Comparison of ENCODE assay signal across 1 cellular context in genomic region chr12:28192145-28192544, GRCh38.
TF ChIP-seq lines count a peak whose summit lies in the region.

No MANE protein-coding gene starts in this region.

TF ChIP-seq in K562, 482 proteins besides CTCF, POLR2A, EP300 and RAD21 (continued from another document and continues in another):
- TF ChIP-seq ZFP91 (CRISPR knock-in tag; IDR thresholded peaks at IDR 0.05) (no peak), TARDBP (IDR thresholded peaks at IDR 0.05) (no peak), RBM39 (optimal IDR thresholded peaks at IDR 0.05; ENCODE audit: low read depth, low read length) (no peak), THAP12 (CRISPR knock-in tag; IDR thresholded peaks at IDR 0.05) (no peak), SRSF9 (IDR thresholded peaks at IDR 0.05; ENCODE audit: borderline replicate concordance, low read depth, low read length) (no peak), STAT5B (CRISPR knock-in tag; IDR thresholded peaks at IDR 0.05) (no peak), ZNF12 (CRISPR knock-in tag; IDR thresholded peaks at IDR 0.05) (no peak), ZNF717 (CRISPR knock-in tag; IDR thresholded peaks at IDR 0.05) (no peak), POLR2AphosphoS5 (IDR thresholded peaks at IDR 0.05; ENCODE audit: control insufficient read depth, insufficient read depth, low read depth, low read length) (peak; percentile 84), HDGF (IDR thresholded peaks at IDR 0.05) (no peak), THRA (IDR thresholded peaks at IDR 0.05) (no peak), ZNF695 (CRISPR knock-in tag; IDR thresholded peaks at IDR 0.05) (no peak), KAT7 (CRISPR knock-in tag; IDR thresholded peaks at IDR 0.05; ENCODE audit: borderline replicate concordance) (no peak), BDP1 (IDR thresholded peaks at IDR 0.05; ENCODE audit: insufficient read depth, insufficient read length) (no peak), STAT5A (IDR thresholded peaks at IDR 0.05; ENCODE audit: borderline replicate concordance, low read length) (peak; percentile 96), NR0B1 (IDR thresholded peaks at IDR 0.05; ENCODE audit: partially characterized antibody) (no peak), ZBTB11 (CRISPR knock-in tag; IDR thresholded peaks at IDR 0.05) (no peak; a peak in 1 of 6 replicates), PREB (CRISPR knock-in tag; IDR thresholded peaks at IDR 0.05) (no peak), SRSF7 (optimal IDR thresholded peaks at IDR 0.05; ENCODE audit: low read depth, low read length) (no peak), RCOR1 (IDR thresholded peaks at IDR 0.05; ENCODE audit: borderline replicate concordance in 1 of 2, low read depth in 2 of 2, low read length in 2 of 2) (peak in 1 of 2 experiments; percentile 86; a peak in 3 of 4 replicates), ZNF57 (CRISPR knock-in tag; IDR thresholded peaks at IDR 0.05) (no peak), EZH2 (IDR thresholded peaks at IDR 0.05; ENCODE audit: borderline replicate concordance, low read depth, low read length) (no peak), KLF6 (CRISPR knock-in tag; IDR thresholded peaks at IDR 0.05; ENCODE audit: borderline replicate concordance) (no peak), FOXP4 (CRISPR knock-in tag; IDR thresholded peaks at IDR 0.05; ENCODE audit: borderline replicate concordance) (no peak), MAX (CRISPR knock-in tag; IDR thresholded peaks at IDR 0.05) (no peak), MXI1 (IDR thresholded peaks at IDR 0.05; ENCODE audit: low read depth, low read length) (no peak; the same call in 1 of the 2 replicates), BRD4 (IDR thresholded peaks at IDR 0.05) (no peak), ZFP1 (CRISPR knock-in tag; IDR thresholded peaks at IDR 0.05) (no peak), PHB2 (IDR thresholded peaks at IDR 0.05; ENCODE audit: low read depth) (peak; percentile 90), ZNF311 (CRISPR knock-in tag; IDR thresholded peaks at IDR 0.05) (peak; percentile 66; the same call in 1 of the 2 replicates), ZBTB17 (CRISPR knock-in tag; IDR thresholded peaks at IDR 0.05) (no peak), HBP1 (CRISPR knock-in tag; IDR thresholded peaks at IDR 0.05) (no peak), ARNT (IDR thresholded peaks at IDR 0.05) (peak; percentile 89 to 95), ZBTB49 (CRISPR knock-in tag; IDR thresholded peaks at IDR 0.05; ENCODE audit: borderline replicate concordance) (no peak), ZNF146 (CRISPR knock-in tag; IDR thresholded peaks at IDR 0.05; ENCODE audit: unreplicated experiment) (no peak), ZNF197 (CRISPR knock-in tag; IDR thresholded peaks at IDR 0.05; ENCODE audit: low read depth) (no peak), MAFG (tag; conservative IDR thresholded peaks at IDR 0.05) (no peak), SMARCA5 (IDR thresholded peaks at IDR 0.05) (no peak), HDAC8 (tag; IDR thresholded peaks at IDR 0.05) (no peak), ZBTB1 (CRISPR knock-in tag; IDR thresholded peaks at IDR 0.05; ENCODE audit: borderline replicate concordance, low read depth) (no peak), CBX1 (IDR thresholded peaks at IDR 0.05; ENCODE audit: low read depth) (no peak), HMG20A (CRISPR knock-in tag; conservative IDR thresholded peaks at IDR 0.05) (no peak), THRB (CRISPR knock-in tag; conservative IDR thresholded peaks at IDR 0.05) (0 out of 2 replicates have a peak, but pooled peaks have one; percentile 48)
